7 cellular contexts compared by ENCODE assay signal in genomic region chr19:872266-872951, GRCh38. TPM values are rescaled to one million over a fixed set of nuclear protein-coding genes. Genes with fewer than 3 reads are reported as not detected.
DNase-seq lines count a peak whose midpoint lies in the region; ATAC-seq and TF ChIP-seq lines count a peak whose summit lies in the region.
"Had no signal": no experiment of that assay in that cellular context is flagged by ENCODE, and none has a peak within 500 bp of the region (broad histone marks: within the 10 kb centered on the region; RNA-seq: fewer than 3 reads in every experiment).

No MANE protein-coding gene starts in this region.

- H3K4me1 ChIP-seq in colonic mucosa = peaks cover 5% of the 10 kb centered on the region

- ATAC-seq in HG02588 (IDR thresholded peaks at IDR 0.05; ENCODE audit: unreplicated experiment) = no peak

- no peaks in the 10 kb centered on the region for H3K36me3 ChIP-seq in colonic mucosa

- H3K27me3 ChIP-seq in colonic mucosa = no peaks in the 10 kb centered on the region

- intact Hi-C loops in colonic mucosa (cut with DNase I) = no loop called here

- H3K27ac ChIP-seq in colonic mucosa (peak overlapping the region; percentile 73), skin epidermis (peak overlapping the region in 19 of 21 experiments; percentile 7 to 90 (median 69))

- no peak for TF ChIP-seq CTCF in colonic mucosa (IDR thresholded peaks at IDR 0.05)

- peak overlapping the region; percentile 22 for H3K4me3 ChIP-seq in colonic mucosa
- H3K4me3 ChIP-seq in skin epidermis = peak overlapping the region in 4 of 7 experiments; percentile 4 to 28 (median 18)

- DNase-seq in GM19240 (ENCODE audit: insufficient read length, low spot score) (peak; percentile 96), SW 1271 (lab: John Stamatoyannopoulos, UW) (peak; percentile 66 to 90), colonic mucosa (peak; percentile 92), medulla oblongata (ENCODE audit: extremely low spot score) (no peak)

- no peaks in the 10 kb centered on the region for H3K9me3 ChIP-seq in colonic mucosa

- peak overlapping the region in 1 of 2 donors; percentile 66 for H3K9ac ChIP-seq in colonic mucosa (ENCODE audit: low read depth in 2 of 2, low read length in 2 of 2)

RNA-seq across cellular contexts. Expression of gene CFD, which starts 12.9 kb away (rescaled TPM):
- total RNA-seq in colonic mucosa = 10 to 100 TPM; 42.2 to 55.3 TPM

RNA-seq across cellular contexts. Expression of gene ELANE, which starts 20.3 kb away (rescaled TPM):
- not detected for total RNA-seq in colonic mucosa

RNA-seq across cellular contexts. Expression of gene MED16, which starts 20.6 kb away (rescaled TPM):
- 10 to 100 TPM; 73.3 to 83.2 TPM for total RNA-seq in colonic mucosa

RNA-seq across cellular contexts. Expression of gene RNU6-9, which starts 20.9 kb away (rescaled TPM):
- total RNA-seq in colonic mucosa = not detected
- total RNA-seq: aorta had no signal

RNA-seq across cellular contexts. Expression of gene PRTN3, which starts 31.6 kb away (rescaled TPM):
- not detected for total RNA-seq in colonic mucosa
- total RNA-seq: aorta had no signal
